1 cellular context compared by ENCODE assay signal in genomic region chr21:32732544-32732943, GRCh38.
TF ChIP-seq lines count a peak whose summit lies in the region.

No MANE protein-coding gene starts in this region.

TF ChIP-seq in WTC11, 78 proteins besides CTCF, POLR2A, EP300 and RAD21 (continued from another document):
- TF ChIP-seq AFF4 (CRISPR knock-in tag; IDR thresholded peaks at IDR 0.05; ENCODE audit: borderline replicate concordance) (no peak), JAZF1 (CRISPR knock-in tag; IDR thresholded peaks at IDR 0.05) (no peak), E2F1 (CRISPR knock-in tag; IDR thresholded peaks at IDR 0.05) (no peak), ZMAT4 (CRISPR knock-in tag; IDR thresholded peaks at IDR 0.05) (no peak), FOXP1 (CRISPR knock-in tag; IDR thresholded peaks at IDR 0.05; ENCODE audit: borderline replicate concordance) (no peak), ATF3 (CRISPR knock-in tag; conservative IDR thresholded peaks at IDR 0.05) (no peak), ATF2 (CRISPR knock-in tag; IDR thresholded peaks at IDR 0.05; ENCODE audit: borderline replicate concordance, low read depth) (no peak), ZNF263 (CRISPR knock-in tag; IDR thresholded peaks at IDR 0.05; ENCODE audit: low read depth) (no peak), HMGXB4 (CRISPR knock-in tag; IDR thresholded peaks at IDR 0.05) (no peak), IRF2 (CRISPR knock-in tag; IDR thresholded peaks at IDR 0.05; ENCODE audit: borderline replicate concordance, low read depth) (no peak), ZNF281 (CRISPR knock-in tag; IDR thresholded peaks at IDR 0.05) (no peak)
